Comparison of ENCODE assay signal across 17 cellular contexts in the genomic region with DNA sequence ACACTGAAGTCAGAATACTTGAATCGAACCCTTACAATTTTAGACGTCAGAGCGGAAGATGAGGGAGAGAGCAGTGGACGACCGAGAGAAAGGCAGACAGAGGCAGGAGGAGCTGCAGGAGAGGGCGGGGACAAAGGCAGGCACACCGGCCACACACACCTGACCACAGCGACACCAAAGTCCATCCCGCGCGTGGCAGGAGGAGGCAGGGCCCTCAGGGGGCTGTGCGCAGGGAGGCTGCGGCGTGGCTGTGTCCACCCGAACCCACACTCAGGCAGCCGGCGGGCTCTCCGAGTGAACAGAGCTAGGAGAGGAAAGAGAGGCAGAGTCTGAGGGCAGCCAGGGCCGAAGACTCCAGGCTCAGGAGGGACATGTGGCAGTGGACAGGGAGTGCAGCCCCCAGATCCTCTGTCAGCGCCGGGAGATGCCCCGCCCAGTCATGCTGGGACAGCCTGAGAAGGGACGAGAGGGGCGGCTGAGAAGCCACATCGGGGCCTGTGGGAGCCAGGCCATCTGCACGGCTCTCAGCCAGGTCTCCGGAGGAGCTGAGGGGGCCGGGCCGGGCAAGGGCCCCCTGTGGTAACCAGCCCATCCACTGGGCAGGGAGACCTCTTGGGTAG. TPM values are rescaled to one million over a fixed set of nuclear protein-coding genes. Genes with fewer than 3 reads are reported as not detected.
A peak's percentile ranks its signal among the peaks of the same experiment; 100 is the strongest.
DNase-seq lines count a peak whose midpoint lies in the region; ATAC-seq and TF ChIP-seq lines count a peak whose summit lies in the region.
"Had no signal": no experiment of that assay in that cellular context is flagged by ENCODE, and none has a peak within 500 bp of the region (broad histone marks: within the 10 kb centered on the region; RNA-seq: fewer than 3 reads in every experiment).

No MANE protein-coding gene starts in this region.

- H3K4me3 ChIP-seq in right atrium auricular region (no peak overlapping the region), esophagus (ENCODE audit: low read depth in 1 of 2, low read length in 2 of 2) (no peak overlapping the region), parathyroid adenoma (ENCODE audit: low read depth, low read length) (no peak overlapping the region), vagina (no peak overlapping the region)
- H3K4me3 ChIP-seq: cardiac muscle cell, ovary had no signal

- H3K27me3 ChIP-seq in right atrium auricular region (no peaks in the 10 kb centered on the region), esophagus (ENCODE audit: control insufficient read depth in 1 of 2, insufficient read depth in 2 of 2, low read length in 2 of 2) (no peaks in the 10 kb centered on the region), parathyroid adenoma (ENCODE audit: control insufficient read depth, insufficient read depth, low read length) (no peaks in the 10 kb centered on the region), vagina (no peaks in the 10 kb centered on the region)
- H3K27me3 ChIP-seq: cardiac muscle cell, ovary had no signal

- H3K36me3 ChIP-seq in right atrium auricular region (peaks cover 24% of the 10 kb centered on the region), esophagus (ENCODE audit: control insufficient read depth in 2 of 2, insufficient read depth in 2 of 2, low read length in 1 of 2) (peaks cover 10 to 43% of the 10 kb centered on the region in 2 donors), parathyroid adenoma (ENCODE audit: control insufficient read depth, insufficient read depth, low read length) (no peaks in the 10 kb centered on the region), vagina (peaks cover 0 to 39% of the 10 kb centered on the region in 2 donors)
- H3K36me3 ChIP-seq: cardiac muscle cell, ovary had no signal

- 90% methylated on average over 28 to 29 of the region's 29 CpGs for WGBS in esophagus, 2 donors

- H3K79me2 ChIP-seq in parathyroid adenoma, result peaks cover 12% of the 10 kb centered on the region

- H3K9me3 ChIP-seq in right atrium auricular region, result no peaks in the 10 kb centered on the region
- H3K9me3 ChIP-seq in esophagus (ENCODE audit: control insufficient read depth in 2 of 2, insufficient read depth in 1 of 2, low read depth in 1 of 2, low read length in 1 of 2), result peaks cover 0 to 1% of the 10 kb centered on the region in 2 donors
- no peaks in the 10 kb centered on the region for H3K9me3 ChIP-seq in parathyroid adenoma (ENCODE audit: control insufficient read depth, low read length)
- H3K9me3 ChIP-seq in vagina, result no peaks in the 10 kb centered on the region
- H3K9me3 ChIP-seq: ovary had no signal

- TF ChIP-seq POLR2A in vagina (IDR thresholded peaks at IDR 0.05), result no peak

- DNase-seq in cardiac septum (ENCODE audit: low spot score), result peak; percentile 65
- no peak for DNase-seq in right atrium auricular region (ENCODE audit: low spot score)
- DNase-seq in vagina (ENCODE audit: extremely low spot score in 2 of 2), result no peak
- DNase-seq in NOMO-1 (lab: John Stamatoyannopoulos, UW; ENCODE audit: unreplicated experiment in 2 of 2), result no peak
- DNase-seq: ACHN; activated naive CD8-positive, alpha-beta T cell treated with anti-CD3 and anti-CD28 coated beads for 36 hours; activated T-cell treated with anti-CD3 and anti-CD28 coated beads, Interleukin-2, amount 50 U/mL, for 24 hours; CD4-positive, CD25-positive, alpha-beta regulatory T cell; H9; NCI-H82 had no signal

- H3K4me2 ChIP-seq in parathyroid adenoma (ENCODE audit: low read length), result no peak overlapping the region

- no peak overlapping the region for H2AFZ ChIP-seq in parathyroid adenoma

- H3K4me1 ChIP-seq in right atrium auricular region (no peaks in the 10 kb centered on the region), esophagus (ENCODE audit: control insufficient read depth in 2 of 2, insufficient read depth in 2 of 2, low read length in 1 of 2) (peaks cover 0 to 9% of the 10 kb centered on the region in 2 donors), parathyroid adenoma (no peaks in the 10 kb centered on the region), vagina (peaks cover 28% of the 10 kb centered on the region)

- intact Hi-C loops in cardiac septum (cut with DNase I), result no loop called here
- intact Hi-C loops in vagina (cut with DNase I), result no loop called here

- H3K27ac ChIP-seq in right atrium auricular region (no peak overlapping the region), esophagus (ENCODE audit: low read depth in 2 of 2, low read length in 1 of 2) (peak overlapping the region; percentile 62 to 86), parathyroid adenoma (peak overlapping the region; percentile 44), vagina (peak overlapping the region; percentile 26)
- H3K27ac ChIP-seq: cardiac muscle cell, ovary had no signal

- TF ChIP-seq CTCF in right atrium auricular region (IDR thresholded peaks at IDR 0.05) (no peak), parathyroid adenoma (IDR thresholded peaks at IDR 0.05) (no peak), vagina (IDR thresholded peaks at IDR 0.05) (no peak)

- ATAC-seq in GM18907 (IDR thresholded peaks at IDR 0.05; ENCODE audit: unreplicated experiment), result no peak
- ATAC-seq in GM19467 (IDR thresholded peaks at IDR 0.05; ENCODE audit: unreplicated experiment), result no peak
- ATAC-seq: Panc1 had no signal

- no peak overlapping the region for H3K9ac ChIP-seq in parathyroid adenoma

RNA-seq across cellular contexts. Expression of a gene that starts 20.1 kb away (rescaled TPM):
- 36.1 TPM for total RNA-seq in cardiac septum
- total RNA-seq in right atrium auricular region, result 10 to 100 TPM; 27.8 to 52.2 TPM
- 100 to 1,000 TPM in 1 of 2 donors, 10 to 100 TPM in 1; 82.3 to 147 TPM for polyA plus RNA-seq in esophagus
- 89.1 TPM for total RNA-seq in vagina

RNA-seq across cellular contexts. Expression of a gene that starts 20.3 kb away (rescaled TPM):
- 22.7 TPM for total RNA-seq in cardiac septum
- total RNA-seq in right atrium auricular region, result 10 to 100 TPM; 20.2 to 24.0 TPM
- polyA plus RNA-seq in esophagus, result 10 to 100 TPM; 16.6 to 32.2 TPM
- total RNA-seq in vagina, result 56.5 TPM

Comparison
In these comparisons a context has a peak if more than half of its experiments do, and no peak if none do; other contexts are left out.
1. H3K27ac ChIP-seq: peak in esophagus (2 of 2), parathyroid adenoma (single experiment) and vagina (single experiment); none in right atrium auricular region (0 of 2).